8 cellular contexts compared by ENCODE assay signal in the genomic region with DNA sequence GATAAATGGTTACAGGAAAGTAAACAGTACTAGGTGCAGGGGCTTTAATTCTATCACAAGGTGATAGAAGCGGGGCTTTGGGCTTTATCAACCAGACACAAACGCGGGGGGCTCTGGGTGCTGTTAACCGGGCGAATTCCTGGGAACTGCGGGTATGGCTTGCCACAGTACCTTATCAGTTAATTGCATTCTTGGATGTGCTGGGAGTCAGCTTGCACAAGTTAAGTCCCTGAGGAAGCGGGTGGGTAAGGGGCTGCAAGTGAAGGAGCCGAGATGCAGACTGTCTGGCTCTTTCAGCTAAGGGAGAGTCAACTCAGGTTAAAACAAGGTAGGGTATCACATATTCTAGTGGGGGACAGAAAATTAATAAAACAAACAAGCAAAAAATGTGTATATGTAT. TPM values are rescaled to one million over a fixed set of nuclear protein-coding genes. Genes with fewer than 3 reads are reported as not detected.
DNase-seq lines count a peak whose midpoint lies in the region; ATAC-seq and TF ChIP-seq lines count a peak whose summit lies in the region.

No MANE protein-coding gene starts in this region.

- in situ Hi-C loops in gastrocnemius medialis (cut with MboI; ENCODE audit: low sequenced_read_pairs in 4 of 4) = no loop called here
- in situ Hi-C loops in HAP-1 (cut with MboI; ENCODE audit: low sequenced_read_pairs) = no loop called here

- no peaks in the 10 kb centered on the region for H3K9me3 ChIP-seq in gastroesophageal sphincter
- no peaks in the 10 kb centered on the region for H3K9me3 ChIP-seq in gastrocnemius medialis
- no peaks in the 10 kb centered on the region for H3K9me3 ChIP-seq in HAP-1

- CTCF ChIA-PET in activated CD4-positive, alpha-beta memory T cell treated with anti-CD3 and anti-CD28 coated beads, Interleukin-2, amount 10 ng/mL, durations not matched to agents 7 days and 5 days (lab: Charles Lee) = interaction anchor here (1.2 to 3.3 kb wide), 10 partner anchors 21 to 214 kb away, joined by 3 to 19 read pairs (median 6); no protein-coding TSS in a partner anchor

- ATAC-seq in gastroesophageal sphincter (no peak), gastrocnemius medialis (no peak), HG03457 (IDR thresholded peaks at IDR 0.05; ENCODE audit: unreplicated experiment) (no peak)

- H3K4me3 ChIP-seq in GM12875 (ENCODE audit: low read depth, low read length) (peak overlapping the region; percentile 58), gastroesophageal sphincter (peak overlapping the region; percentile 18 to 53), gastrocnemius medialis (peak overlapping the region; percentile 50 to 65 (median 61)), HAP-1 (no peak overlapping the region)

- peaks cover 73% of the 10 kb centered on the region for H3K36me3 Mint-ChIP-seq in activated CD4-positive, alpha-beta memory T cell treated with anti-CD3 and anti-CD28 coated beads, Interleukin-2, amount 10 ng/mL, durations not matched to agents 7 days and 5 days (ENCODE audit: low read depth)

- no peaks in the 10 kb centered on the region for H3K27me3 Mint-ChIP-seq in activated CD4-positive, alpha-beta memory T cell treated with anti-CD3 and anti-CD28 coated beads, Interleukin-2, amount 10 ng/mL, durations not matched to agents 7 days and 5 days

- H3K27ac ChIP-seq in gastroesophageal sphincter (peak overlapping the region in 3 of 4 donors; percentile 58 to 80 (median 68)), gastrocnemius medialis (peak overlapping the region; percentile 51 to 76 (median 63))

- no peak for TF ChIP-seq CTCF in GM12875 (IDR thresholded peaks at IDR 0.05; ENCODE audit: borderline replicate concordance, insufficient read depth, low read depth, low read length)
- TF ChIP-seq CTCF in gastroesophageal sphincter (IDR thresholded peaks at IDR 0.05) = no peak
- no peak for TF ChIP-seq CTCF in gastrocnemius medialis (IDR thresholded peaks at IDR 0.05 in 4 of 5, conservative IDR thresholded peaks at IDR 0.05 in 1 of 5)
- TF ChIP-seq CTCF in GM20000 (IDR thresholded peaks at IDR 0.05; ENCODE audit: extremely low read depth, missing control alignments) = no peak

- H3K4me1 ChIP-seq in gastroesophageal sphincter (peaks cover 0 to 27% (median 0%) of the 10 kb centered on the region in 3 donors), gastrocnemius medialis (peaks cover 6 to 7% of the 10 kb centered on the region in 2 donors), HAP-1 (no peaks in the 10 kb centered on the region)

- TF ChIP-seq EP300 in gastroesophageal sphincter (IDR thresholded peaks at IDR 0.05) = no peak

- no peak for TF ChIP-seq POLR2A in gastroesophageal sphincter (IDR thresholded peaks at IDR 0.05)
- no peak for TF ChIP-seq POLR2A in gastrocnemius medialis (IDR thresholded peaks at IDR 0.05)

- POLR2A ChIA-PET in activated CD4-positive, alpha-beta memory T cell treated with anti-CD3 and anti-CD28 coated beads, Interleukin-2, amount 10 ng/mL, durations not matched to agents 7 days and 5 days (lab: Charles Lee) = interaction anchor here (0.6 to 3.7 kb wide), 17 partner anchors 17 to 326 kb away, joined by 3 to 99 read pairs (median 5); a partner anchor contains a TSS

- no peaks in the 10 kb centered on the region for H3K27me3 ChIP-seq in gastroesophageal sphincter
- H3K27me3 ChIP-seq in gastrocnemius medialis = no peaks in the 10 kb centered on the region
- H3K27me3 ChIP-seq in HAP-1 (ENCODE audit: low read depth) = peaks cover 10% of the 10 kb centered on the region; the same call in 1 of the 2 replicates

- WGBS in gastroesophageal sphincter (ENCODE audit: low coverage in 1 of 2), 2 donors = 6 to 26% methylated on average over 7 to 8 of the region's 8 CpGs

- H3K4me1 Mint-ChIP-seq in activated CD4-positive, alpha-beta memory T cell treated with anti-CD3 and anti-CD28 coated beads, Interleukin-2, amount 10 ng/mL, durations not matched to agents 7 days and 5 days = peaks cover 64% of the 10 kb centered on the region

- peak overlapping the region; percentile 89 for H3K27ac Mint-ChIP-seq in activated CD4-positive, alpha-beta memory T cell treated with anti-CD3 and anti-CD28 coated beads, Interleukin-2, amount 10 ng/mL, durations not matched to agents 7 days and 5 days

- DNase-seq in activated CD4-positive, alpha-beta memory T cell treated with anti-CD3 and anti-CD28 coated beads, Interleukin-2, amount 10 ng/mL, durations not matched to agents 7 days and 5 days = no peak
- DNase-seq in gastrocnemius medialis (no peak), HAP-1 (ENCODE audit: low spot score in 2 of 2) (no peak), SW480 (ENCODE audit: low spot score) (no peak), GM20000 (ENCODE audit: low spot score) (no peak)

- H3K36me3 ChIP-seq in gastroesophageal sphincter (peaks cover 0 to 6% of the 10 kb centered on the region in 2 donors), gastrocnemius medialis (no peaks in the 10 kb centered on the region), HAP-1 (replicated peaks) (no peaks in the 10 kb centered on the region)

- H3K4me3 Mint-ChIP-seq in activated CD4-positive, alpha-beta memory T cell treated with anti-CD3 and anti-CD28 coated beads, Interleukin-2, amount 10 ng/mL, durations not matched to agents 7 days and 5 days = peak overlapping the region; percentile 91

- intact Hi-C loops in gastrocnemius medialis (cut with DNase I; ENCODE audit: low total_unique reads) = no loop called here

- H3K9me3 Mint-ChIP-seq in activated CD4-positive, alpha-beta memory T cell treated with anti-CD3 and anti-CD28 coated beads, Interleukin-2, amount 10 ng/mL, durations not matched to agents 7 days and 5 days = no peaks in the 10 kb centered on the region

RNA-seq across cellular contexts. Expression of a gene that starts 0.7 kb away (rescaled TPM):
- total RNA-seq in activated CD4-positive, alpha-beta memory T cell treated with anti-CD3 and anti-CD28 coated beads, Interleukin-2, amount 10 ng/mL, durations not matched to agents 7 days and 5 days = 10 to 100 TPM; 61.6 to 70.6 TPM
- total RNA-seq in gastroesophageal sphincter (1 to 10 TPM; 3.1 to 5.6 (median 4.5) TPM), gastrocnemius medialis (10 to 100 TPM in 1 of 4 donors, 1 to 10 TPM in 3; 1.6 to 15.0 (median 5.0) TPM)

RNA-seq across cellular contexts. Expression of a gene that starts 22.3 kb away (rescaled TPM):
- total RNA-seq in activated CD4-positive, alpha-beta memory T cell treated with anti-CD3 and anti-CD28 coated beads, Interleukin-2, amount 10 ng/mL, durations not matched to agents 7 days and 5 days = under 1 TPM; 0.15 to 0.30 TPM
- total RNA-seq in gastroesophageal sphincter = not detected
- total RNA-seq in gastrocnemius medialis = not detected
